ENCODE assay signal across 1 cellular context in the genomic region with DNA sequence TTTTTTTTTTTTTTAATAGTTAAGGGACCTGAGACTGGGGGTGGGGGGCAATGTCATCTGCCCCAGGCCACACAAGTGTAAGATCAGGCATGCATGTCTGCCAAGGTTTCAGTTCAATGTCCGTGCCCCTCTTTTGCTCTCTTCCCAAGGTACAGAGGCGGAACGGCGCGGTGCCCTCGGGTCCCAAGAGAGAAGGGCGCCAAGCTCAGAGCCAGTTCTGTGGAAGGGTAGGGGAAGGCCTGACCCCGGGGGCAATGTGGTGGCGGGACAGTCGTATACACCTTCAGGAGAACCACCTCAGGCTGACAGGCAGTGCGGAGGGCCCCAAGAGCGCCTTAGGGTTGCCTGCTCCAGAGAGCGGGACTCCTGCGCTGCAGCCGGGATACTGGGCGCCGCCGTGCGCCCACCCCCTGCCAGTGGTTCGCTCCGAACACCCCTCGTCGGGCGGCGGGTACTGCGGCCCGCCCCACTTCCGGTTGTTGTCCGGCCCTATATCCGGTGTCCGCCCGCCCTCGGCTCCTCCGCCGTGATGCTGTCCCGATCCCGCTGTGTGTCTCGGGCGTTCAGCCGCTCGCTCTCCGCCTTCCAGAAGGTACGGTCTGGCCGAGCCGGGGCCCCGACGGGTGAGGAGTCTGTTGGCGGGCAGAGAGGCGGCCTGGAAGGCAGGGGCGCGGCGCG.
TF ChIP-seq lines count a peak whose summit lies in the region.

A gene (plus strand): TSS at position 492 of the 678 bp plus-strand sequence. CDS start 38 bp downstream, at position 530.

TF ChIP-seq in K562, 482 proteins besides CTCF, POLR2A, EP300 and RAD21 (continued from another document and continues in another):
- TF ChIP-seq, protein P1, sequence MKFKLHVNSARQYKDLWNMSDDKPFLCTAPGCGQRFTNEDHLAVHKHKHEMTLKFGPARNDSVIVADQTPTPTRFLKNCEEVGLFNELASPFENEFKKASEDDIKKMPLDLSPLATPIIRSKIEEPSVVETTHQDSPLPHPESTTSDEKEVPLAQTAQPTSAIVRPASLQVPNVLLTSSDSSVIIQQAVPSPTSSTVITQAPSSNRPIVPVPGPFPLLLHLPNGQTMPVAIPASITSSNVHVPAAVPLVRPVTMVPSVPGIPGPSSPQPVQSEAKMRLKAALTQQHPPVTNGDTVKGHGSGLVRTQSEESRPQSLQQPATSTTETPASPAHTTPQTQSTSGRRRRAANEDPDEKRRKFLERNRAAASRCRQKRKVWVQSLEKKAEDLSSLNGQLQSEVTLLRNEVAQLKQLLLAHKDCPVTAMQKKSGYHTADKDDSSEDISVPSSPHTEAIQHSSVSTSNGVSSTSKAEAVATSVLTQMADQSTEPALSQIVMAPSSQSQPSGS (CRISPR knock-in tag; IDR thresholded peaks at IDR 0.05) = no peak
- TF ChIP-seq ZNF354B (CRISPR knock-in tag; IDR thresholded peaks at IDR 0.05) = no peak
- TF ChIP-seq, protein P2, sequence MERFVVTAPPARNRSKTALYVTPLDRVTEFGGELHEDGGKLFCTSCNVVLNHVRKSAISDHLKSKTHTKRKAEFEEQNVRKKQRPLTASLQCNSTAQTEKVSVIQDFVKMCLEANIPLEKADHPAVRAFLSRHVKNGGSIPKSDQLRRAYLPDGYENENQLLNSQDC (CRISPR knock-in tag; IDR thresholded peaks at IDR 0.05) = no peak
- TF ChIP-seq U2AF2 (optimal IDR thresholded peaks at IDR 0.05; ENCODE audit: low read depth, low read length) = no peak
- TF ChIP-seq CBFA2T3 (IDR thresholded peaks at IDR 0.05) = no peak
- TF ChIP-seq ZBTB8A (IDR thresholded peaks at IDR 0.05; ENCODE audit: partially characterized antibody) = no peak
- no peak for TF ChIP-seq TCF3 (CRISPR knock-in tag; IDR thresholded peaks at IDR 0.05)
- TF ChIP-seq CBFB (CRISPR knock-in tag; IDR thresholded peaks at IDR 0.05) = no peak
- no peak for TF ChIP-seq PHB (CRISPR knock-in tag; IDR thresholded peaks at IDR 0.05)
- no peak for TF ChIP-seq MAFF (IDR thresholded peaks at IDR 0.05; ENCODE audit: low read length)
- TF ChIP-seq ZNF57 (CRISPR knock-in tag; IDR thresholded peaks at IDR 0.05) = no peak
- TF ChIP-seq, protein P3, sequence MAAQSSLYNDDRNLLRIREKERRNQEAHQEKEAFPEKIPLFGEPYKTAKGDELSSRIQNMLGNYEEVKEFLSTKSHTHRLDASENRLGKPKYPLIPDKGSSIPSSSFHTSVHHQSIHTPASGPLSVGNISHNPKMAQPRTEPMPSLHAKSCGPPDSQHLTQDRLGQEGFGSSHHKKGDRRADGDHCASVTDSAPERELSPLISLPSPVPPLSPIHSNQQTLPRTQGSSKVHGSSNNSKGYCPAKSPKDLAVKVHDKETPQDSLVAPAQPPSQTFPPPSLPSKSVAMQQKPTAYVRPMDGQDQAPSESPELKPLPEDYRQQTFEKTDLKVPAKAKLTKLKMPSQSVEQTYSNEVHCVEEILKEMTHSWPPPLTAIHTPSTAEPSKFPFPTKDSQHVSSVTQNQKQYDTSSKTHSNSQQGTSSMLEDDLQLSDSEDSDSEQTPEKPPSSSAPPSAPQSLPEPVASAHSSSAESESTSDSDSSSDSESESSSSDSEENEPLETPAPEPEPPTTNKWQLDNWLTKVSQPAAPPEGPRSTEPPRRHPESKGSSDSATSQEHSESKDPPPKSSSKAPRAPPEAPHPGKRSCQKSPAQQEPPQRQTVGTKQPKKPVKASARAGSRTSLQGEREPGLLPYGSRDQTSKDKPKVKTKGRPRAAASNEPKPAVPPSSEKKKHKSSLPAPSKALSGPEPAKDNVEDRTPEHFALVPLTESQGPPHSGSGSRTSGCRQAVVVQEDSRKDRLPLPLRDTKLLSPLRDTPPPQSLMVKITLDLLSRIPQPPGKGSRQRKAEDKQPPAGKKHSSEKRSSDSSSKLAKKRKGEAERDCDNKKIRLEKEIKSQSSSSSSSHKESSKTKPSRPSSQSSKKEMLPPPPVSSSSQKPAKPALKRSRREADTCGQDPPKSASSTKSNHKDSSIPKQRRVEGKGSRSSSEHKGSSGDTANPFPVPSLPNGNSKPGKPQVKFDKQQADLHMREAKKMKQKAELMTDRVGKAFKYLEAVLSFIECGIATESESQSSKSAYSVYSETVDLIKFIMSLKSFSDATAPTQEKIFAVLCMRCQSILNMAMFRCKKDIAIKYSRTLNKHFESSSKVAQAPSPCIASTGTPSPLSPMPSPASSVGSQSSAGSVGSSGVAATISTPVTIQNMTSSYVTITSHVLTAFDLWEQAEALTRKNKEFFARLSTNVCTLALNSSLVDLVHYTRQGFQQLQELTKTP (IDR thresholded peaks at IDR 0.05; ENCODE audit: low read depth in 1 of 2, partially characterized antibody in 2 of 2) = no peak
- no peak for TF ChIP-seq SNIP1 (IDR thresholded peaks at IDR 0.05; ENCODE audit: low read depth)
- no peak for TF ChIP-seq ZSCAN29 (IDR thresholded peaks at IDR 0.05)
- TF ChIP-seq ZNF717 (CRISPR knock-in tag; IDR thresholded peaks at IDR 0.05) = no peak
- no peak for TF ChIP-seq YBX1 (IDR thresholded peaks at IDR 0.05)
- no peak for TF ChIP-seq SNRNP70 (optimal IDR thresholded peaks at IDR 0.05; ENCODE audit: low read depth, low read length)
- no peak for TF ChIP-seq RBM34 (IDR thresholded peaks at IDR 0.05; ENCODE audit: borderline replicate concordance, insufficient read depth, low read length)
- no peak for TF ChIP-seq ZNF75A (CRISPR knock-in tag; IDR thresholded peaks at IDR 0.05)
- no peak for TF ChIP-seq ZBTB17 (CRISPR knock-in tag; IDR thresholded peaks at IDR 0.05)
- no peak for TF ChIP-seq TGIF2 (CRISPR knock-in tag; IDR thresholded peaks at IDR 0.05)
- TF ChIP-seq RCOR1 (IDR thresholded peaks at IDR 0.05; ENCODE audit: borderline replicate concordance in 1 of 2, low read depth in 2 of 2, low read length in 2 of 2) = no peak
- 0 out of 2 replicates have a peak, but pooled peaks have one; percentile 5 for TF ChIP-seq FOSL1 (tag; conservative IDR thresholded peaks at IDR 0.05)
- TF ChIP-seq, protein P4, sequence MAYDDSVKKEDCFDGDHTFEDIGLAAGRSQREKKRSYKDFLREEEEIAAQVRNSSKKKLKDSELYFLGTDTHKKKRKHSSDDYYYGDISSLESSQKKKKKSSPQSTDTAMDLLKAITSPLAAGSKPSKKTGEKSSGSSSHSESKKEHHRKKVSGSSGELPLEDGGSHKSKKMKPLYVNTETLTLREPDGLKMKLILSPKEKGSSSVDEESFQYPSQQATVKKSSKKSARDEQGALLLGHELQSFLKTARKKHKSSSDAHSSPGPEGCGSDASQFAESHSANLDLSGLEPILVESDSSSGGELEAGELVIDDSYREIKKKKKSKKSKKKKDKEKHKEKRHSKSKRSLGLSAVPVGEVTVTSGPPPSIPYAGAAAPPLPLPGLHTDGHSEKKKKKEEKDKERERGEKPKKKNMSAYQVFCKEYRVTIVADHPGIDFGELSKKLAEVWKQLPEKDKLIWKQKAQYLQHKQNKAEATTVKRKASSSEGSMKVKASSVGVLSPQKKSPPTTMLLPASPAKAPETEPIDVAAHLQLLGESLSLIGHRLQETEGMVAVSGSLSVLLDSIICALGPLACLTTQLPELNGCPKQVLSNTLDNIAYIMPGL (CRISPR knock-in tag; IDR thresholded peaks at IDR 0.05) = 0 out of 2 replicates have a peak, but pooled peaks have one; percentile 56
- TF ChIP-seq ZNF41 (CRISPR knock-in tag; conservative IDR thresholded peaks at IDR 0.05) = no peak
- TF ChIP-seq ZNF444 (CRISPR knock-in tag; IDR thresholded peaks at IDR 0.05) = no peak
- TF ChIP-seq RBBP5 (IDR thresholded peaks at IDR 0.05; ENCODE audit: borderline replicate concordance, insufficient read depth, low read length, poor library complexity, severe bottlenecking) = peak; percentile 98
- TF ChIP-seq ZNF24 (IDR thresholded peaks at IDR 0.05) = no peak
- TF ChIP-seq ZNF436 (CRISPR knock-in tag; IDR thresholded peaks at IDR 0.05) = no peak
- TF ChIP-seq RNF2 (IDR thresholded peaks at IDR 0.05) = peak; percentile 53; the same call in 1 of the 2 replicates
- peak; percentile 25; the same call in 1 of the 2 replicates for TF ChIP-seq MYNN (IDR thresholded peaks at IDR 0.05)
- TF ChIP-seq MYNN (CRISPR knock-in tag; IDR thresholded peaks at IDR 0.05) = no peak
- TF ChIP-seq PYGO2 (tag; IDR thresholded peaks at IDR 0.05) = no peak
- TF ChIP-seq, protein P5, sequence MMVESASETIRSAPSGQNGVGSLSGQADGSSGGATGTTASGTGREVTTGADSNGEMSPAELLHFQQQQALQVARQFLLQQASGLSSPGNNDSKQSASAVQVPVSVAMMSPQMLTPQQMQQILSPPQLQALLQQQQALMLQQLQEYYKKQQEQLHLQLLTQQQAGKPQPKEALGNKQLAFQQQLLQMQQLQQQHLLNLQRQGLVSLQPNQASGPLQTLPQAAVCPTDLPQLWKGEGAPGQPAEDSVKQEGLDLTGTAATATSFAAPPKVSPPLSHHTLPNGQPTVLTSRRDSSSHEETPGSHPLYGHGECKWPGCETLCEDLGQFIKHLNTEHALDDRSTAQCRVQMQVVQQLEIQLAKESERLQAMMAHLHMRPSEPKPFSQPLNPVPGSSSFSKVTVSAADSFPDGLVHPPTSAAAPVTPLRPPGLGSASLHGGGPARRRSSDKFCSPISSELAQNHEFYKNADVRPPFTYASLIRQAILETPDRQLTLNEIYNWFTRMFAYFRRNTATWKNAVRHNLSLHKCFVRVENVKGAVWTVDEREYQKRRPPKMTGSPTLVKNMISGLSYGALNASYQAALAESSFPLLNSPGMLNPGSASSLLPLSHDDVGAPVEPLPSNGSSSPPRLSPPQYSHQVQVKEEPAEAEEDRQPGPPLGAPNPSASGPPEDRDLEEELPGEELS (CRISPR knock-in tag; IDR thresholded peaks at IDR 0.05; ENCODE audit: borderline replicate concordance) = no peak
- no peak for TF ChIP-seq FOXP1 (CRISPR knock-in tag; IDR thresholded peaks at IDR 0.05)
- peak; percentile 73; the same call in 1 of the 2 replicates for TF ChIP-seq RB1 (IDR thresholded peaks at IDR 0.05; ENCODE audit: low read depth)
- TF ChIP-seq STAT5A (IDR thresholded peaks at IDR 0.05; ENCODE audit: borderline replicate concordance, low read length) = no peak; the same call in 1 of the 2 replicates
- no peak for TF ChIP-seq SMARCE1 (IDR thresholded peaks at IDR 0.05)
- TF ChIP-seq SIRT6 (IDR thresholded peaks at IDR 0.05; ENCODE audit: low read depth, low read length) = no peak
- no peak for TF ChIP-seq FOXA1 (IDR thresholded peaks at IDR 0.05; ENCODE audit: borderline replicate concordance)
- TF ChIP-seq, protein P6, sequence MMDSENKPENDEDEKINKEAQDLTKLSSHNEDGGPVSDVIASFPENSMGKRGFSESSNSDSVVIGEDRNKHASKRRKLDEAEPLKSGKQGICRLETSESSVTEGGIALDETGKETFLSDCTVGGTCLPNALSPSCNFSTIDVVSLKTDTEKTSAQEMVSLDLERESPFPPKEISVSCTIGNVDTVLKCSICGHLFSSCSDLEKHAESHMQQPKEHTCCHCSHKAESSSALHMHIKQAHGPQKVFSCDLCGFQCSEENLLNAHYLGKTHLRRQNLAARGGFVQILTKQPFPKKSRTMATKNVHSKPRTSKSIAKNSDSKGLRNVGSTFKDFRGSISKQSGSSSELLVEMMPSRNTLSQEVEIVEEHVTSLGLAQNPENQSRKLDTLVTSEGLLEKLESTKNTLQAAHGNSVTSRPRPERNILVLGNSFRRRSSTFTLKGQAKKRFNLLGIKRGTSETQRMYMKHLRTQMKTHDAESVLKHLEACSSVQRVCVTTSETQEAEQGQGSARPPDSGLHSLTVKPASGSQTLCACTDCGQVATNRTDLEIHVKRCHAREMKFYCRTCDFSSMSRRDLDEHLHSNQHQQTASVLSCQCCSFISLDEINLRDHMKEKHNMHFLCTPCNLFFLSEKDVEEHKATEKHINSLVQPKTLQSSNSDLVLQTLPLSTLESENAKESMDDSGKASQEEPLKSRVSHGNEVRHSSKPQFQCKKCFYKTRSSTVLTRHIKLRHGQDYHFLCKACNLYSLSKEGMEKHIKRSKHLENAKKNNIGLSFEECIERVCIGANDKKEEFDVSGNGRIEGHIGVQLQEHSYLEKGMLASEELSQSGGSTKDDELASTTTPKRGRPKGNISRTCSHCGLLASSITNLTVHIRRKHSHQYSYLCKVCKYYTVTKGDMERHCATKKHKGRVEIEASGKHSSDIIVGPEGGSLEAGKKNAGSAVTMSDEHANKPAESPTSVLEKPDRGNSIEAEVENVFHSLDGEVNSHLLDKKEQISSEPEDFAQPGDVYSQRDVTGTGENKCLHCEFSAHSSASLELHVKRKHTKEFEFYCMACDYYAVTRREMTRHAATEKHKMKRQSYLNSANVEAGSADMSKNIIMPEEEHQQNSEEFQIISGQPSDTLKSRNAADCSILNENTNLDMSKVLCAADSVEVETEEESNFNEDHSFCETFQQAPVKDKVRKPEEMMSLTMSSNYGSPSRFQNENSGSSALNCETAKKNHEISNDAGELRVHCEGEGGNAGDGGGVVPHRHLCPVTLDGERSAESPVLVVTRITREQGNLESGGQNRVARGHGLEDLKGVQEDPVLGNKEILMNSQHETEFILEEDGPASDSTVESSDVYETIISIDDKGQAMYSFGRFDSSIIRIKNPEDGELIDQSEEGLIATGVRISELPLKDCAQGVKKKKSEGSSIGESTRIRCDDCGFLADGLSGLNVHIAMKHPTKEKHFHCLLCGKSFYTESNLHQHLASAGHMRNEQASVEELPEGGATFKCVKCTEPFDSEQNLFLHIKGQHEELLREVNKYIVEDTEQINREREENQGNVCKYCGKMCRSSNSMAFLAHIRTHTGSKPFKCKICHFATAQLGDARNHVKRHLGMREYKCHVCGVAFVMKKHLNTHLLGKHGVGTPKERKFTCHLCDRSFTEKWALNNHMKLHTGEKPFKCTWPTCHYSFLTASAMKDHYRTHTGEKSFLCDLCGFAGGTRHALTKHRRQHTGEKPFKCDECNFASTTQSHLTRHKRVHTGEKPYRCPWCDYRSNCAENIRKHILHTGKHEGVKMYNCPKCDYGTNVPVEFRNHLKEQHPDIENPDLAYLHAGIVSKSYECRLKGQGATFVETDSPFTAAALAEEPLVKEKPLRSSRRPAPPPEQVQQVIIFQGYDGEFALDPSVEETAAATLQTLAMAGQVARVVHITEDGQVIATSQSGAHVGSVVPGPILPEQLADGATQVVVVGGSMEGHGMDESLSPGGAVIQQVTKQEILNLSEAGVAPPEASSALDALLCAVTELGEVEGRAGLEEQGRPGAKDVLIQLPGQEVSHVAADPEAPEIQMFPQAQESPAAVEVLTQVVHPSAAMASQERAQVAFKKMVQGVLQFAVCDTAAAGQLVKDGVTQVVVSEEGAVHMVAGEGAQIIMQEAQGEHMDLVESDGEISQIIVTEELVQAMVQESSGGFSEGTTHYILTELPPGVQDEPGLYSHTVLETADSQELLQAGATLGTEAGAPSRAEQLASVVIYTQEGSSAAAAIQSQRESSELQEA (IDR thresholded peaks at IDR 0.05; ENCODE audit: low read depth) = no peak
- TF ChIP-seq, protein P7, sequence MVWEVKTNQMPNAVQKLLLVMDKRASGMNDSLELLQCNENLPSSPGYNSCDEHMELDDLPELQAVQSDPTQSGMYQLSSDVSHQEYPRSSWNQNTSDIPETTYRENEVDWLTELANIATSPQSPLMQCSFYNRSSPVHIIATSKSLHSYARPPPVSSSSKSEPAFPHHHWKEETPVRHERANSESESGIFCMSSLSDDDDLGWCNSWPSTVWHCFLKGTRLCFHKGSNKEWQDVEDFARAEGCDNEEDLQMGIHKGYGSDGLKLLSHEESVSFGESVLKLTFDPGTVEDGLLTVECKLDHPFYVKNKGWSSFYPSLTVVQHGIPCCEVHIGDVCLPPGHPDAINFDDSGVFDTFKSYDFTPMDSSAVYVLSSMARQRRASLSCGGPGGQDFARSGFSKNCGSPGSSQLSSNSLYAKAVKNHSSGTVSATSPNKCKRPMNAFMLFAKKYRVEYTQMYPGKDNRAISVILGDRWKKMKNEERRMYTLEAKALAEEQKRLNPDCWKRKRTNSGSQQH (CRISPR knock-in tag; IDR thresholded peaks at IDR 0.05) = no peak
- TF ChIP-seq TBP (optimal IDR thresholded peaks at IDR 0.05; ENCODE audit: low read depth, low read length) = peak; percentile 75
- no peak for TF ChIP-seq GTF2F1 (IDR thresholded peaks at IDR 0.05; ENCODE audit: low read depth, low read length)
